ENCODE assay signal across 9 cellular contexts in the genomic region with DNA sequence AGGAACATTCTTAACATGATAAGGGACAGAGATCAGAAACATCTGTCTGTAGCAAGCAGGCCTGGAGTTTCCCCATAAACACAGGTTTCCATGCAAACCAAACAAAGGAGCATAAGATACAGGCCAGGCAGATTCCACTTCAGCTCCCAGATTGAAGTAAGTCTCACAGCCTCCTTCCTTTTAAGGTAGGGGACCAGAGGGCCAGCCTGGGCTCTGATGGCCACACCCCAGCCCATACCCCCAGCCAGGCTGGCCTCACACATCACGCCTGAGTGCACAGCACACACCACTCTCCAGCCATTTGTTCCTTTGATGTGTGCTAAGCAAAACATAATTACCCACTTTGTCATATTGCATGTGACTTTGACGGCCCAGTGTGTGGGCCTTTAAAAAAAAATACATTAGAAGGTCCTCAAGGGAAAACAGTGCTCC.
A peak's percentile ranks its signal among the peaks of the same experiment; 100 is the strongest.
DNase-seq lines count a peak whose midpoint lies in the region; ATAC-seq, FAIRE-seq and TF ChIP-seq lines count a peak whose summit lies in the region.
"Had no signal": no experiment of that assay in that cellular context is flagged by ENCODE, and none has a peak within 500 bp of the region (broad histone marks: within the 10 kb centered on the region; RNA-seq: fewer than 3 reads in every experiment).

No MANE protein-coding gene starts in this region.

- 0% methylated on average over 2 of the region's 2 CpGs for WGBS in GM12878 (ENCODE audit: insufficient coverage, insufficient replicate concordance, low lambda C conversion rate, missing lambda C conversion rate)
- WGBS in small intestine, 3 donors, result 17 to 37% (median 36%) methylated on average over 2 of the region's 2 CpGs

- no peaks in the 10 kb centered on the region for H3K79me2 ChIP-seq in GM12878 (ENCODE audit: control insufficient read depth, insufficient read depth, low read length)

- BruUV-seq in GM12878 (replicated peaks; lab: Mats Ljungman, UMichigan), result no TSS peak

- H3K27ac ChIP-seq in GM12878 (ENCODE audit: control insufficient read depth, insufficient read depth) (no peak overlapping the region), small intestine (ENCODE audit: low read depth in 1 of 2, low read length in 1 of 2) (no peak overlapping the region)

- no peak overlapping the region for H3K4me3 Mint-ChIP-seq in T-helper 2 cell treated with Interferon-gamma antibody and Interleukin-4, amounts not matched to agents 5 μg/mL and 100 μg/mL, for 36 hours

- CTCF ChIA-PET in GM12878 (lab: Yijun Ruan, JAX), result interaction anchor here (1.7 to 17.6 kb wide), 3 partner anchors 12 to 19 kb away, joined by 7 to 215 read pairs (median 29); no protein-coding TSS in a partner anchor

- H3K4me2 ChIP-seq in GM12878 (ENCODE audit: control insufficient read depth, insufficient read depth), result no peak overlapping the region

- DNase-seq in EL (peak; percentile 71), HT1080 (ENCODE audit: low read depth) (peak; percentile 92), GM12878 (ENCODE audit: low read depth, low spot score) (peak; percentile 66), mucosa of descending colon (no peak), small intestine (no peak)
- DNase-seq in T-helper 2 cell treated with Interferon-gamma antibody and Interleukin-4, amounts not matched to agents 5 μg/mL and 100 μg/mL, for 36 hours (ENCODE audit: low spot score), result no peak

- H3K27me3 ChIP-seq in GM12878 (replicated peaks in 1 of 2; ENCODE audit: control insufficient read depth in 2 of 2, insufficient read depth in 2 of 2, low read length in 1 of 2), result no peaks in the 10 kb centered on the region
- no peaks in the 10 kb centered on the region for H3K27me3 ChIP-seq in small intestine (ENCODE audit: control insufficient read depth in 2 of 2, insufficient read depth in 2 of 2, low read length in 2 of 2)

- no peaks in the 10 kb centered on the region for H3K4me1 Mint-ChIP-seq in T-helper 2 cell treated with Interferon-gamma antibody and Interleukin-4, amounts not matched to agents 5 μg/mL and 100 μg/mL, for 36 hours (ENCODE audit: low read depth)

- peak; percentile 82 for ATAC-seq in GM12878
- peak; percentile 48 for ATAC-seq in mucosa of descending colon
- ATAC-seq in HG03139 (IDR thresholded peaks at IDR 0.05; ENCODE audit: unreplicated experiment), result no peak
- ATAC-seq in HG03280 (IDR thresholded peaks at IDR 0.05; ENCODE audit: unreplicated experiment), result no peak
- ATAC-seq: K562 had no signal

- TF ChIP-seq CTCF in GM12878 (IDR thresholded peaks at IDR 0.05 in 2 of 3, conservative IDR thresholded peaks at IDR 0.05 in 1 of 3; ENCODE audit: control insufficient read depth in 2 of 3, extremely low read depth in 1 of 3, insufficient read depth in 1 of 3, low read depth in 3 of 3, low read length in 3 of 3), result no peak
- TF ChIP-seq CTCF in mucosa of descending colon (IDR thresholded peaks at IDR 0.05), result no peak

- H4K20me1 ChIP-seq in GM12878 (ENCODE audit: control insufficient read depth, insufficient read depth), result no peaks in the 10 kb centered on the region

- no peak for TF ChIP-seq RAD21 in GM12878 (IDR thresholded peaks at IDR 0.05; ENCODE audit: insufficient read depth, low read depth, low read length)

- SMC1A ChIA-PET in GM12878 (lab: Charles Lee; ENCODE audit: uncharacterized antibody, unreplicated experiment), result interaction anchor here (1.4 to 5.1 kb wide), 3 partner anchors 15 to 19 kb away, joined by 4 to 81 read pairs (median 42); no protein-coding TSS in a partner anchor

- no peak overlapping the region for H2AFZ ChIP-seq in GM12878 (ENCODE audit: control insufficient read depth, low read depth, low read length)

- no peaks in the 10 kb centered on the region for H3K27me3 Mint-ChIP-seq in T-helper 2 cell treated with Interferon-gamma antibody and Interleukin-4, amounts not matched to agents 5 μg/mL and 100 μg/mL, for 36 hours (ENCODE audit: low read depth)

- H3K9me3 ChIP-seq in GM12878 (replicated peaks; ENCODE audit: control insufficient read depth, insufficient read depth, low read length), result peaks cover 3% of the 10 kb centered on the region; the same call in 2 of the 3 replicates
- no peaks in the 10 kb centered on the region for H3K9me3 ChIP-seq in mucosa of descending colon
- no peaks in the 10 kb centered on the region for H3K9me3 ChIP-seq in small intestine (ENCODE audit: control insufficient read depth, low read depth)

- TF ChIP-seq POLR2A in GM12878 (IDR thresholded peaks at IDR 0.05; ENCODE audit: low read depth, low read length), result no peak

- H3K9ac ChIP-seq in GM12878 (ENCODE audit: control insufficient read depth, insufficient read depth, low read length), result no peak overlapping the region

- H3K4me1 ChIP-seq in GM12878 (ENCODE audit: control insufficient read depth, insufficient read depth, low read length), result peaks cover 52% of the 10 kb centered on the region
- H3K4me1 ChIP-seq in mucosa of descending colon (ENCODE audit: low read depth), result no peaks in the 10 kb centered on the region
- H3K4me1 ChIP-seq in small intestine (ENCODE audit: control insufficient read depth in 2 of 2, insufficient read depth in 1 of 2, low read depth in 1 of 2, low read length in 1 of 2), result no peaks in the 10 kb centered on the region

- POLR2A ChIA-PET in GM12878 (lab: Charles Lee), result interaction anchor here (0.8 kb wide), 1 partner anchor 12 kb away, joined by 3 read pairs; no protein-coding TSS in a partner anchor

- intact Hi-C loops in GM12878 (cut with micrococcal nuclease; ENCODE audit: unreplicated experiment), result no loop called here
- intact Hi-C loops in mucosa of descending colon (cut with DNase I, micrococcal nuclease), result no loop called here

- in situ Hi-C loops in GM12878 (cut with MboI), result loop anchor here (10.0 kb wide), 1 partner anchor 466 kb away; no protein-coding TSS in a partner anchor

- H3K9me3 Mint-ChIP-seq in T-helper 2 cell treated with Interferon-gamma antibody and Interleukin-4, amounts not matched to agents 5 μg/mL and 100 μg/mL, for 36 hours, result no peaks in the 10 kb centered on the region

- H3K36me3 ChIP-seq in GM12878 (ENCODE audit: control insufficient read depth in 2 of 2, insufficient read depth in 2 of 2, low read length in 1 of 2) (no peaks in the 10 kb centered on the region), mucosa of descending colon (ENCODE audit: low read depth) (no peaks in the 10 kb centered on the region), small intestine (ENCODE audit: control insufficient read depth in 2 of 2, insufficient read depth in 2 of 2, low read length in 2 of 2) (no peaks in the 10 kb centered on the region)

- H3K27ac Mint-ChIP-seq in T-helper 2 cell treated with Interferon-gamma antibody and Interleukin-4, amounts not matched to agents 5 μg/mL and 100 μg/mL, for 36 hours, result no peak overlapping the region

- H3K4me3 ChIP-seq in GM12878 (no peak overlapping the region), mucosa of descending colon (no peak overlapping the region), small intestine (ENCODE audit: low read depth in 1 of 2, low read length in 2 of 2) (no peak overlapping the region)
- H3K4me3 ChIP-seq: K562 had no signal

- FAIRE-seq in GM12878 (lab: Jason Lieb, UNC), result no peak
- FAIRE-seq in small intestine (lab: Jason Lieb, UNC), result no peak
- FAIRE-seq: K562 had no signal

- RAD21 ChIA-PET in GM12878 (lab: Charles Lee; ENCODE audit: unreplicated experiment), result interaction anchor here (0.8 to 12.4 kb wide), 4 partner anchors 12 to 141 kb away, joined by 3 to 136 read pairs (median 10); no protein-coding TSS in a partner anchor

- no peaks in the 10 kb centered on the region for H3K36me3 Mint-ChIP-seq in T-helper 2 cell treated with Interferon-gamma antibody and Interleukin-4, amounts not matched to agents 5 μg/mL and 100 μg/mL, for 36 hours (ENCODE audit: low read depth)

- peak; percentile 21 to 77; a peak in 2 of 4 replicates for TF ChIP-seq EP300 in GM12878 (IDR thresholded peaks at IDR 0.05; ENCODE audit: borderline replicate concordance in 1 of 2, control insufficient read depth in 1 of 2, low read depth in 2 of 2, low read length in 2 of 2)

TF ChIP-seq in GM12878, 131 proteins besides CTCF, POLR2A, EP300 and RAD21 (continues in another document):
- TF ChIP-seq SP1 (IDR thresholded peaks at IDR 0.05; ENCODE audit: low read depth, low read length) (no peak), ZZZ3 (IDR thresholded peaks at IDR 0.05; ENCODE audit: control insufficient read depth, insufficient read length, low read depth) (no peak), IKZF2 (IDR thresholded peaks at IDR 0.05) (peak in 1 of 2 experiments; percentile 64; a peak in 2 of 4 replicates), PAX5 (IDR thresholded peaks at IDR 0.05; ENCODE audit: borderline replicate concordance, low read depth, low read length) (peak; percentile 94)
- TF ChIP-seq, protein P1, sequence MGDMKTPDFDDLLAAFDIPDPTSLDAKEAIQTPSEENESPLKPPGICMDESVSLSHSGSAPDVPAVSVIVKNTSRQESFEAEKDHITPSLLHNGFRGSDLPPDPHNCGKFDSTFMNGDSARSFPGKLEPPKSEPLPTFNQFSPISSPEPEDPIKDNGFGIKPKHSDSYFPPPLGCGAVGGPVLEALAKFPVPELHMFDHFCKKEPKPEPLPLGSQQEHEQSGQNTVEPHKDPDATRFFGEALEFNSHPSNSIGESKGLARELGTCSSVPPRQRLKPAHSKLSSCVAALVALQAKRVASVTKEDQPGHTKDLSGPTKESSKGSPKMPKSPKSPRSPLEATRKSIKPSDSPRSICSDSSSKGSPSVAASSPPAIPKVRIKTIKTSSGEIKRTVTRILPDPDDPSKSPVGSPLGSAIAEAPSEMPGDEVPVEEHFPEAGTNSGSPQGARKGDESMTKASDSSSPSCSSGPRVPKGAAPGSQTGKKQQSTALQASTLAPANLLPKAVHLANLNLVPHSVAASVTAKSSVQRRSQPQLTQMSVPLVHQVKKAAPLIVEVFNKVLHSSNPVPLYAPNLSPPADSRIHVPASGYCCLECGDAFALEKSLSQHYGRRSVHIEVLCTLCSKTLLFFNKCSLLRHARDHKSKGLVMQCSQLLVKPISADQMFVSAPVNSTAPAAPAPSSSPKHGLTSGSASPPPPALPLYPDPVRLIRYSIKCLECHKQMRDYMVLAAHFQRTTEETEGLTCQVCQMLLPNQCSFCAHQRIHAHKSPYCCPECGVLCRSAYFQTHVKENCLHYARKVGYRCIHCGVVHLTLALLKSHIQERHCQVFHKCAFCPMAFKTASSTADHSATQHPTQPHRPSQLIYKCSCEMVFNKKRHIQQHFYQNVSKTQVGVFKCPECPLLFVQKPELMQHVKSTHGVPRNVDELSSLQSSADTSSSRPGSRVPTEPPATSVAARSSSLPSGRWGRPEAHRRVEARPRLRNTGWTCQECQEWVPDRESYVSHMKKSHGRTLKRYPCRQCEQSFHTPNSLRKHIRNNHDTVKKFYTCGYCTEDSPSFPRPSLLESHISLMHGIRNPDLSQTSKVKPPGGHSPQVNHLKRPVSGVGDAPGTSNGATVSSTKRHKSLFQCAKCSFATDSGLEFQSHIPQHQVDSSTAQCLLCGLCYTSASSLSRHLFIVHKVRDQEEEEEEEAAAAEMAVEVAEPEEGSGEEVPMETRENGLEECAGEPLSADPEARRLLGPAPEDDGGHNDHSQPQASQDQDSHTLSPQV (IDR thresholded peaks at IDR 0.05), result no peak

Comparison
In these comparisons a context has a peak if more than half of its experiments do, and no peak if none do; other contexts are left out.
1. DNase-seq: peak in EL (single experiment), HT1080 (single experiment) and GM12878 (single experiment); none in mucosa of descending colon (0 of 3), T-helper 2 cell treated with Interferon-gamma antibody and Interleukin-4, amounts not matched to agents 5 μg/mL and 100 μg/mL, for 36 hours (single experiment) and small intestine (single experiment).
2. ATAC-seq: peak in GM12878 (single experiment) and mucosa of descending colon (single experiment); none in HG03139 (single experiment) and HG03280 (single experiment).